8 cellular contexts compared by ENCODE assay signal in genomic region chr22:38181453-38182200, GRCh38. TPM values are rescaled to one million over a fixed set of nuclear protein-coding genes. Genes with fewer than 3 reads are reported as not detected.
A peak's percentile ranks its signal among the peaks of the same experiment; 100 is the strongest.
DNase-seq lines count a peak whose midpoint lies in the region; ATAC-seq, FAIRE-seq and TF ChIP-seq lines count a peak whose summit lies in the region.

TSS of gene PLA2G6 (minus strand) at chr22:38181830. CDS start at chr22:38169426, 12,404 bp downstream.

- intact Hi-C loops in left ventricle myocardium superior (cut with micrococcal nuclease) (no loop called here), psoas muscle (cut with DNase I) (loop anchor here in 1 of 2 donors (2.0 kb wide), 1 partner anchor 19 kb away; the partner anchor contains the start of gene MAFF)

- ATAC-seq in HG02938 (IDR thresholded peaks at IDR 0.05; ENCODE audit: unreplicated experiment) (peak; percentile 70), left ventricle myocardium superior (peak; percentile 96), psoas muscle (peak; percentile 84 to 88 (median 86))

- peak; percentile 92 for FAIRE-seq in urothelium cell line (lab: Jason Lieb, UNC)

- DNase-seq in NCI-H187 (lab: John Stamatoyannopoulos, UW) (peak; percentile 89 to 90), T-helper 2 cell (peak; percentile 85 to 98 (median 94)), left ventricle myocardium superior (peak; percentile 99), psoas muscle (peak; percentile 98 to 99), urothelium cell line (ENCODE audit: low spot score) (peak; percentile 99)

- H3K36me3 ChIP-seq in psoas muscle (ENCODE audit: insufficient read depth in 1 of 2, low read depth in 1 of 2): no peaks in the 10 kb centered on the region

- H3K9me3 ChIP-seq in psoas muscle: no peaks in the 10 kb centered on the region

- peak; percentile 49 for TF ChIP-seq POLR2A in GM15510 (IDR thresholded peaks at IDR 0.05; ENCODE audit: borderline replicate concordance, extremely low read depth, insufficient read length)

- peak within 1 kb of the TSS; percentile 80 for H3K4me3 ChIP-seq in psoas muscle

- H3K27ac ChIP-seq in angular gyrus (ENCODE audit: low read depth, low read length) (peak within 1 kb of the TSS; percentile 96), psoas muscle (peak within 1 kb of the TSS; percentile 99)

- TF ChIP-seq CTCF in psoas muscle (IDR thresholded peaks at IDR 0.05): no peak

- 0 to 1% (median 1%) methylated on average over 34 to 48 of the region's 48 CpGs for WGBS in psoas muscle, 3 donors

- H3K27me3 ChIP-seq in psoas muscle (ENCODE audit: insufficient read depth in 3 of 3, low read length in 2 of 3): no peaks in the 10 kb centered on the region

- H3K4me1 ChIP-seq in psoas muscle: peaks cover 55% of the 10 kb centered on the region

RNA-seq across cellular contexts. Expression of gene PLA2G6, which starts in this region (rescaled TPM):
- total RNA-seq in left ventricle myocardium superior (17.0 TPM), psoas muscle (10 to 100 TPM in 2 of 4 donors, 1 to 10 TPM in 2; 8.5 to 17.4 (median 11.4) TPM)
- polyA plus RNA-seq in psoas muscle: 1 to 10 TPM; 4.5 to 7.1 (median 7.1) TPM

Comparison
In these comparisons a context has a peak if more than half of its experiments do, and no peak if none do; other contexts are left out.
1. Peak in every context shown above with its lines: DNase-seq, ATAC-seq, H3K4me3 ChIP-seq and H3K27ac ChIP-seq.